ENCODE assay signal across 7 cellular contexts in the genomic region with DNA sequence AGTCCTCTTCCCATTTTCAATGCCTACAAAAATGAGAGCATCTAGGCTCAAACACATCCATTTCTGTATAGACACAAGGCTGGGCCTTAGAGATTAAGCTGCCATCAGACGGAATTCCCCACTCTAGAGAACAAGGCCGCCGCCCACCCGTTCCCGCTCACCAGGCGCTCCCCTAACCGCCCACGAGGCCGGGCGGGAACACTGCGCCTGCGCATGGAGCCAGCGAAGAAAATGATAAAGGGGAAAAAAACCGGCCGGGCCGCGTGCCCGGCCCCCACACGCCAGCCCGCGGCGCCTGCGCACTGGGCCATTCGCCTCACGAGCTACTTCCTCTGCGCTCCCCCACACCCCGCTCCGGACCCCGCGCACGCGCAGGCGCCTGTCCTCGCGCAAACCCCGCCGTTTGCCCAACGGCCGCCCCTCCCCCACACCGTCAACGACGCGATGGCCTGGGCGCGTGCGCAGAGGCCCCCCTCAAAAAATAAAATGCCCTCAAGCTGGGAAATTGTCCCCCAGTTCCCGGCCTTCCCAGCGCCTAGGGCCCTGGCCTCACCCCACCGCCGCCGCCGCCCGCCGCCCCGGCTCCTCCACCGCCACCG.
DNase-seq lines count a peak whose midpoint lies in the region; ATAC-seq lines count a peak whose summit lies in the region.

No MANE protein-coding gene starts in this region.

- peak; percentile 20 for ATAC-seq in GM18858 (IDR thresholded peaks at IDR 0.05; ENCODE audit: unreplicated experiment)
- peak; percentile 17 for ATAC-seq in HG03469 (IDR thresholded peaks at IDR 0.05; ENCODE audit: unreplicated experiment)

- H3K27me3 ChIP-seq in layer of hippocampus (ENCODE audit: control insufficient read depth, insufficient read depth, low read length) = no peaks in the 10 kb centered on the region

- DNase-seq in NCI-H526 (lab: John Stamatoyannopoulos, UW) = peak; percentile 86 to 99
- DNase-seq in activated CD4-positive, alpha-beta T cell treated with anti-CD3 and anti-CD28 coated beads for 48 hours = peak; percentile 99
- DNase-seq in stimulated activated CD4-positive, alpha-beta T cell treated with anti-CD3 and anti-CD28 coated beads, Interleukin-1b, Interleukin-23, amount 100 ng/mL, for 1 hour (ENCODE audit: low read depth in 2 of 2) = peak; percentile 98 to 99

- peak overlapping the region; percentile 99 for H3K27ac ChIP-seq in cingulate gyrus (ENCODE audit: low read depth, low read length)
- peak overlapping the region; percentile 99 for H3K27ac ChIP-seq in layer of hippocampus (ENCODE audit: low read depth, low read length)

Comparison
In these comparisons a context has a peak if more than half of its experiments do, and no peak if none do; other contexts are left out.
1. Peak in every context shown above with its lines: DNase-seq, ATAC-seq and H3K27ac ChIP-seq.